ENCODE assay signal across 8 cellular contexts in genomic region chr7:74027683-74028320, GRCh38. TPM values are rescaled to one million over a fixed set of nuclear protein-coding genes. Genes with fewer than 3 reads are reported as not detected.
DNase-seq lines count a peak whose midpoint lies in the region; ATAC-seq, FAIRE-seq and TF ChIP-seq lines count a peak whose summit lies in the region.

Gene ELN (plus strand): TSS chr7:74028173. CDS start chr7:74028188, 15 bp downstream.

- POLR2A ChIA-PET in HCT116 (lab: Charles Lee): interaction anchor here (1.2 kb wide), 1 partner anchor 186 kb away, joined by 3 read pairs; the partner anchor contains the start of gene METTL27

- peaks cover 0 to 2% (median 0%) of the 10 kb centered on the region in 5 experiments for H3K9me3 Mint-ChIP-seq in brain

- no peak for TF ChIP-seq CTCF in HCT116 (IDR thresholded peaks at IDR 0.05 in 2 of 3, conservative IDR thresholded peaks at IDR 0.05 in 1 of 3; ENCODE audit: borderline replicate concordance in 1 of 3, insufficient read depth in 1 of 3, low read depth in 2 of 3, low read length in 2 of 3)
- no peak for TF ChIP-seq CTCF in brain (conservative IDR thresholded peaks at IDR 0.05)
- TF ChIP-seq CTCF in D721Med (IDR thresholded peaks at IDR 0.05; ENCODE audit: insufficient read depth, missing control alignments): no peak

- DNase-seq in HCT116 (ENCODE audit: low read depth, low spot score) (no peak), skeletal muscle cell (ENCODE audit: low read depth) (no peak), D721Med (ENCODE audit: insufficient read length, low spot score) (no peak), H4 (ENCODE audit: low spot score) (no peak)
- DNase-seq in effector CD4-positive, alpha-beta T cell: no peak

- no peak for FAIRE-seq in D721Med (lab: Jason Lieb, UNC)

- no peaks in the 10 kb centered on the region for H3K36me3 Mint-ChIP-seq in brain

- H3K27me3 ChIP-seq in HCT116 (ENCODE audit: insufficient read depth, low read length) (0 out of 2 replicates have a peak, but pooled peaks cover 7% of the 10 kb centered on the region), layer of hippocampus (ENCODE audit: control insufficient read depth, insufficient read depth, low read length) (no peaks in the 10 kb centered on the region)

- no peaks in the 10 kb centered on the region for H3K9me2 ChIP-seq in HCT116 (ENCODE audit: insufficient read depth)

- BruUV-seq in HCT116 (replicated peaks; lab: Mats Ljungman, UMichigan): no TSS peak

- H3K4me3 ChIP-seq in HCT116 (replicated peaks in 1 of 2; ENCODE audit: low read depth in 1 of 2, low read length in 2 of 2) (no peak within 1 kb of the TSS), skeletal muscle cell (ENCODE audit: low read depth, low read length) (peak within 1 kb of the TSS; percentile 38)

- ATAC-seq in HCT116: no peak
- no peak for ATAC-seq in GM19397 (IDR thresholded peaks at IDR 0.05; ENCODE audit: unreplicated experiment)

- no peak within 1 kb of the TSS for H3K27ac ChIP-seq in HCT116 (ENCODE audit: low read depth, low read length)
- peak within 1 kb of the TSS; percentile 86 for H3K27ac ChIP-seq in layer of hippocampus (ENCODE audit: low read depth, low read length)

- peaks cover 7% of the 10 kb centered on the region for H3K27me3 Mint-ChIP-seq in brain

- CTCF ChIA-PET in HCT116 (lab: Charles Lee): interaction anchor here (1.0 to 2.7 kb wide), 4 partner anchors 10 to 30 kb away, joined by 3 to 29 read pairs (median 11); no protein-coding TSS in a partner anchor

- H3K4me2 ChIP-seq in HCT116 (ENCODE audit: low read length): peak within 1 kb of the TSS; percentile 61

- no peak for TF ChIP-seq RAD21 in HCT116 (IDR thresholded peaks at IDR 0.05; ENCODE audit: low read depth)

- TF ChIP-seq POLR2A in HCT116 (IDR thresholded peaks at IDR 0.05; ENCODE audit: borderline replicate concordance, extremely low read depth, insufficient read depth, insufficient read length): no peak

- peak within 1 kb of the TSS; percentile 87 for H2AFZ ChIP-seq in HCT116 (ENCODE audit: low read depth, low read length, poor library complexity, severe bottlenecking)

- peak within 1 kb of the TSS; percentile 66 to 89 (median 83) for H3K27ac Mint-ChIP-seq in brain

- no peaks in the 10 kb centered on the region for H3K79me2 ChIP-seq in HCT116 (ENCODE audit: insufficient read depth, low read length)

- H3K9ac ChIP-seq in HCT116 (ENCODE audit: low read length): no peak within 1 kb of the TSS

- H3K4me1 Mint-ChIP-seq in brain: peaks cover 77% of the 10 kb centered on the region

- intact Hi-C loops in HCT116 (cut with micrococcal nuclease): no loop called here

- no peaks in the 10 kb centered on the region for H3K36me3 ChIP-seq in HCT116 (ENCODE audit: control insufficient read depth in 1 of 2, insufficient read depth in 2 of 2, low read length in 2 of 2)

- H3K4me3 Mint-ChIP-seq in brain: peak within 1 kb of the TSS; percentile 60 to 86 (median 63)

- peaks cover 2 to 23% of the 10 kb centered on the region in 2 experiments; a peak in 3 of 4 replicates for H3K4me1 ChIP-seq in HCT116 (ENCODE audit: control insufficient read depth in 1 of 2, insufficient read depth in 2 of 2, low read length in 2 of 2)

- H3K9me3 ChIP-seq in HCT116 (ENCODE audit: control insufficient read depth in 1 of 2, insufficient read depth in 1 of 2, low read depth in 1 of 2, low read length in 2 of 2): no peaks in the 10 kb centered on the region

- RAD21 ChIA-PET in HCT116 (lab: Charles Lee; ENCODE audit: low non-redundant PET in 1 of 2, low total read pairs in 2 of 2, uncharacterized antibody in 2 of 2, unreplicated experiment in 2 of 2): no interaction called here

- no peaks in the 10 kb centered on the region for H4K20me1 ChIP-seq in HCT116 (ENCODE audit: insufficient read depth)

TF ChIP-seq in HCT116, 20 proteins besides CTCF, POLR2A, EP300 and RAD21:
- TF ChIP-seq CEBPB (IDR thresholded peaks at IDR 0.05; ENCODE audit: low read depth) (no peak), EZH2phosphoT487 (IDR thresholded peaks at IDR 0.05; ENCODE audit: borderline replicate concordance) (no peak), REST (IDR thresholded peaks at IDR 0.05; ENCODE audit: low read depth) (no peak), ELF1 (IDR thresholded peaks at IDR 0.05; ENCODE audit: borderline replicate concordance, low read depth) (no peak), ZBTB33 (IDR thresholded peaks at IDR 0.05; ENCODE audit: extremely low read depth, insufficient replicate concordance, low read length) (no peak), POLR2AphosphoS5 (IDR thresholded peaks at IDR 0.05; ENCODE audit: low read depth, low read length) (no peak), SIN3A (IDR thresholded peaks at IDR 0.05; ENCODE audit: low read depth) (no peak)

RNA-seq across cellular contexts. Expression of gene ELN, which starts in this region (rescaled TPM):
- total RNA-seq in HCT116 (2021; ENCODE audit: unreplicated experiment): 0.17 TPM
- polyA plus RNA-seq in HCT116 (2012): 0.07 and 0.09 TPM in 2 replicates
- 61.1 TPM for polyA plus RNA-seq in brain (ENCODE audit: insufficient read depth, low read depth, low replicate concordance)
- total RNA-seq in H4 (2014; rRNA removed; shearing (Covaris generic)): not detected in 2 replicates
